1 cellular context compared by ENCODE assay signal in genomic region chr1:85219853-85220610, GRCh38.
A peak's percentile ranks its signal among the peaks of the same experiment; 100 is the strongest.
TF ChIP-seq lines count a peak whose summit lies in the region.

No MANE protein-coding gene starts in this region.

TF ChIP-seq in K562, 482 proteins besides CTCF, POLR2A, EP300 and RAD21 (continued from another document and continues in another):
- no peak for TF ChIP-seq ETS1 (conservative IDR thresholded peaks at IDR 0.05; ENCODE audit: control insufficient read depth, low read depth, low read length)
- TF ChIP-seq ZBTB1 (CRISPR knock-in tag; IDR thresholded peaks at IDR 0.05; ENCODE audit: borderline replicate concordance, low read depth) = no peak
- no peak for TF ChIP-seq IRF1 (CRISPR knock-in tag; IDR thresholded peaks at IDR 0.05; ENCODE audit: borderline replicate concordance)
- no peak for TF ChIP-seq BCL6 (CRISPR knock-in tag; IDR thresholded peaks at IDR 0.05)
- TF ChIP-seq, protein P1, sequence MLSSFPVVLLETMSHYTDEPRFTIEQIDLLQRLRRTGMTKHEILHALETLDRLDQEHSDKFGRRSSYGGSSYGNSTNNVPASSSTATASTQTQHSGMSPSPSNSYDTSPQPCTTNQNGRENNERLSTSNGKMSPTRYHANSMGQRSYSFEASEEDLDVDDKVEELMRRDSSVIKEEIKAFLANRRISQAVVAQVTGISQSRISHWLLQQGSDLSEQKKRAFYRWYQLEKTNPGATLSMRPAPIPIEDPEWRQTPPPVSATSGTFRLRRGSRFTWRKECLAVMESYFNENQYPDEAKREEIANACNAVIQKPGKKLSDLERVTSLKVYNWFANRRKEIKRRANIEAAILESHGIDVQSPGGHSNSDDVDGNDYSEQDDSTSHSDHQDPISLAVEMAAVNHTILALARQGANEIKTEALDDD (IDR thresholded peaks at IDR 0.05) = peak; percentile 89
- no peak for TF ChIP-seq POLR2B (IDR thresholded peaks at IDR 0.05; ENCODE audit: low read depth, partially characterized antibody)
- peak; percentile 64; the same call in 1 of the 2 replicates for TF ChIP-seq ADNP (tag; IDR thresholded peaks at IDR 0.05)
- 0 out of 2 replicates have a peak, but pooled peaks have one; percentile 29 for TF ChIP-seq ZNF584 (CRISPR knock-in tag; IDR thresholded peaks at IDR 0.05; ENCODE audit: low read depth)
- no peak for TF ChIP-seq ZNF146 (CRISPR knock-in tag; IDR thresholded peaks at IDR 0.05; ENCODE audit: unreplicated experiment)
- no peak for TF ChIP-seq NFYB (IDR thresholded peaks at IDR 0.05; ENCODE audit: extremely low read depth, insufficient read length)
- peak; percentile 63; the same call in 1 of the 2 replicates for TF ChIP-seq LEF1 (IDR thresholded peaks at IDR 0.05)
- no peak for TF ChIP-seq XRCC4 (IDR thresholded peaks at IDR 0.05; ENCODE audit: extremely low read depth, insufficient read depth, insufficient read length)
- TF ChIP-seq BRF1 (IDR thresholded peaks at IDR 0.05; ENCODE audit: borderline replicate concordance, extremely low read depth, insufficient read length) = no peak
- 0 out of 2 replicates have a peak, but pooled peaks have one; percentile 25 for TF ChIP-seq ATF7 (IDR thresholded peaks at IDR 0.05)
- TF ChIP-seq ZNF239 (CRISPR knock-in tag; IDR thresholded peaks at IDR 0.05) = no peak
- TF ChIP-seq MEF2D (tag; conservative IDR thresholded peaks at IDR 0.05; ENCODE audit: low read depth) = no peak
- no peak for TF ChIP-seq CEBPG (CRISPR knock-in tag; IDR thresholded peaks at IDR 0.05)
- TF ChIP-seq CEBPG (tag; conservative IDR thresholded peaks at IDR 0.05 in 1 of 2, IDR thresholded peaks at IDR 0.05 in 1 of 2) = no peak
- no peak for TF ChIP-seq SMARCB1 (IDR thresholded peaks at IDR 0.05; ENCODE audit: insufficient read length, low read depth)
- TF ChIP-seq ARID1B (IDR thresholded peaks at IDR 0.05) = peak; percentile 91
- peak; percentile 44; the same call in 1 of the 2 replicates for TF ChIP-seq JUND (IDR thresholded peaks at IDR 0.05; ENCODE audit: borderline replicate concordance, low read depth, low read length)
- TF ChIP-seq JUND (tag; IDR thresholded peaks at IDR 0.05; ENCODE audit: borderline replicate concordance, low read depth, low read length) = peak; percentile 4; the same call in 1 of the 3 replicates
- TF ChIP-seq IRF2 (CRISPR knock-in tag; IDR thresholded peaks at IDR 0.05) = no peak
- TF ChIP-seq RBM34 (IDR thresholded peaks at IDR 0.05; ENCODE audit: borderline replicate concordance, insufficient read depth, low read length) = no peak
- no peak for TF ChIP-seq BMI1 (IDR thresholded peaks at IDR 0.05; ENCODE audit: low read length)
- no peak for TF ChIP-seq L3MBTL2 (IDR thresholded peaks at IDR 0.05)
- TF ChIP-seq NEUROD1 (IDR thresholded peaks at IDR 0.05; ENCODE audit: borderline replicate concordance, low read depth, low read length, partially characterized antibody) = no peak
- TF ChIP-seq MTA2 (IDR thresholded peaks at IDR 0.05; ENCODE audit: low read depth) = peak; percentile 74
- no peak for TF ChIP-seq ARNT (IDR thresholded peaks at IDR 0.05)
- TF ChIP-seq HMGN3 (IDR thresholded peaks at IDR 0.05; ENCODE audit: borderline replicate concordance, extremely low read depth, insufficient read length, low read depth, low read length) = peak; percentile 28
- TF ChIP-seq KLF6 (CRISPR knock-in tag; IDR thresholded peaks at IDR 0.05; ENCODE audit: borderline replicate concordance) = 0 out of 2 replicates have a peak, but pooled peaks have one; percentile 30
- no peak for TF ChIP-seq SETDB1 (IDR thresholded peaks at IDR 0.05; ENCODE audit: low read length)
- TF ChIP-seq, protein P2, sequence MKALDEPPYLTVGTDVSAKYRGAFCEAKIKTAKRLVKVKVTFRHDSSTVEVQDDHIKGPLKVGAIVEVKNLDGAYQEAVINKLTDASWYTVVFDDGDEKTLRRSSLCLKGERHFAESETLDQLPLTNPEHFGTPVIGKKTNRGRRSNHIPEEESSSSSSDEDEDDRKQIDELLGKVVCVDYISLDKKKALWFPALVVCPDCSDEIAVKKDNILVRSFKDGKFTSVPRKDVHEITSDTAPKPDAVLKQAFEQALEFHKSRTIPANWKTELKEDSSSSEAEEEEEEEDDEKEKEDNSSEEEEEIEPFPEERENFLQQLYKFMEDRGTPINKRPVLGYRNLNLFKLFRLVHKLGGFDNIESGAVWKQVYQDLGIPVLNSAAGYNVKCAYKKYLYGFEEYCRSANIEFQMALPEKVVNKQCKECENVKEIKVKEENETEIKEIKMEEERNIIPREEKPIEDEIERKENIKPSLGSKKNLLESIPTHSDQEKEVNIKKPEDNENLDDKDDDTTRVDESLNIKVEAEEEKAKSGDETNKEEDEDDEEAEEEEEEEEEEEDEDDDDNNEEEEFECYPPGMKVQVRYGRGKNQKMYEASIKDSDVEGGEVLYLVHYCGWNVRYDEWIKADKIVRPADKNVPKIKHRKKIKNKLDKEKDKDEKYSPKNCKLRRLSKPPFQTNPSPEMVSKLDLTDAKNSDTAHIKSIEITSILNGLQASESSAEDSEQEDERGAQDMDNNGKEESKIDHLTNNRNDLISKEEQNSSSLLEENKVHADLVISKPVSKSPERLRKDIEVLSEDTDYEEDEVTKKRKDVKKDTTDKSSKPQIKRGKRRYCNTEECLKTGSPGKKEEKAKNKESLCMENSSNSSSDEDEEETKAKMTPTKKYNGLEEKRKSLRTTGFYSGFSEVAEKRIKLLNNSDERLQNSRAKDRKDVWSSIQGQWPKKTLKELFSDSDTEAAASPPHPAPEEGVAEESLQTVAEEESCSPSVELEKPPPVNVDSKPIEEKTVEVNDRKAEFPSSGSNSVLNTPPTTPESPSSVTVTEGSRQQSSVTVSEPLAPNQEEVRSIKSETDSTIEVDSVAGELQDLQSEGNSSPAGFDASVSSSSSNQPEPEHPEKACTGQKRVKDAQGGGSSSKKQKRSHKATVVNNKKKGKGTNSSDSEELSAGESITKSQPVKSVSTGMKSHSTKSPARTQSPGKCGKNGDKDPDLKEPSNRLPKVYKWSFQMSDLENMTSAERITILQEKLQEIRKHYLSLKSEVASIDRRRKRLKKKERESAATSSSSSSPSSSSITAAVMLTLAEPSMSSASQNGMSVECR (CRISPR knock-in tag; IDR thresholded peaks at IDR 0.05) = no peak
- 0 out of 2 replicates have a peak, but pooled peaks have one; percentile 23 for TF ChIP-seq ELF4 (CRISPR knock-in tag; IDR thresholded peaks at IDR 0.05)
- 0 out of 2 replicates have a peak, but pooled peaks have one; percentile 4 for TF ChIP-seq C11orf30 (IDR thresholded peaks at IDR 0.05; ENCODE audit: low read depth)
- peak; percentile 39; the same call in 1 of the 2 replicates for TF ChIP-seq ESRRA (IDR thresholded peaks at IDR 0.05; ENCODE audit: borderline replicate concordance, low read depth)
- TF ChIP-seq FOXM1 (IDR thresholded peaks at IDR 0.05; ENCODE audit: low read depth) = 0 out of 2 replicates have a peak, but pooled peaks have one; percentile 44
- no peak for TF ChIP-seq FOXM1 (CRISPR knock-in tag; IDR thresholded peaks at IDR 0.05; ENCODE audit: low read depth)
- no peak for TF ChIP-seq CTBP1 (IDR thresholded peaks at IDR 0.05; ENCODE audit: borderline replicate concordance)
- TF ChIP-seq ZBED1 (IDR thresholded peaks at IDR 0.05) = no peak
- TF ChIP-seq, protein P3, sequence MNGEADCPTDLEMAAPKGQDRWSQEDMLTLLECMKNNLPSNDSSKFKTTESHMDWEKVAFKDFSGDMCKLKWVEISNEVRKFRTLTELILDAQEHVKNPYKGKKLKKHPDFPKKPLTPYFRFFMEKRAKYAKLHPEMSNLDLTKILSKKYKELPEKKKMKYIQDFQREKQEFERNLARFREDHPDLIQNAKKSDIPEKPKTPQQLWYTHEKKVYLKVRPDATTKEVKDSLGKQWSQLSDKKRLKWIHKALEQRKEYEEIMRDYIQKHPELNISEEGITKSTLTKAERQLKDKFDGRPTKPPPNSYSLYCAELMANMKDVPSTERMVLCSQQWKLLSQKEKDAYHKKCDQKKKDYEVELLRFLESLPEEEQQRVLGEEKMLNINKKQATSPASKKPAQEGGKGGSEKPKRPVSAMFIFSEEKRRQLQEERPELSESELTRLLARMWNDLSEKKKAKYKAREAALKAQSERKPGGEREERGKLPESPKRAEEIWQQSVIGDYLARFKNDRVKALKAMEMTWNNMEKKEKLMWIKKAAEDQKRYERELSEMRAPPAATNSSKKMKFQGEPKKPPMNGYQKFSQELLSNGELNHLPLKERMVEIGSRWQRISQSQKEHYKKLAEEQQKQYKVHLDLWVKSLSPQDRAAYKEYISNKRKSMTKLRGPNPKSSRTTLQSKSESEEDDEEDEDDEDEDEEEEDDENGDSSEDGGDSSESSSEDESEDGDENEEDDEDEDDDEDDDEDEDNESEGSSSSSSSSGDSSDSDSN (IDR thresholded peaks at IDR 0.05; ENCODE audit: borderline replicate concordance in 1 of 2, low read depth in 2 of 2, low read length in 2 of 2) = 0 out of 4 replicates have a peak, but pooled peaks of 1 of the 2 experiments have one; percentile 2
- TF ChIP-seq POU5F1 (IDR thresholded peaks at IDR 0.05; ENCODE audit: borderline replicate concordance, low read depth, low read length, partially characterized antibody) = no peak
- TF ChIP-seq RBM25 (IDR thresholded peaks at IDR 0.05; ENCODE audit: low read depth, low read length, severe bottlenecking) = no peak
- TF ChIP-seq STAG1 (CRISPR knock-in tag; IDR thresholded peaks at IDR 0.05; ENCODE audit: borderline replicate concordance) = no peak
- 0 out of 2 replicates have a peak, but pooled peaks have one; percentile 16 for TF ChIP-seq MBD2 (IDR thresholded peaks at IDR 0.05; ENCODE audit: borderline replicate concordance, low read depth)
- TF ChIP-seq HDAC8 (tag; IDR thresholded peaks at IDR 0.05) = no peak
- TF ChIP-seq, protein P4, sequence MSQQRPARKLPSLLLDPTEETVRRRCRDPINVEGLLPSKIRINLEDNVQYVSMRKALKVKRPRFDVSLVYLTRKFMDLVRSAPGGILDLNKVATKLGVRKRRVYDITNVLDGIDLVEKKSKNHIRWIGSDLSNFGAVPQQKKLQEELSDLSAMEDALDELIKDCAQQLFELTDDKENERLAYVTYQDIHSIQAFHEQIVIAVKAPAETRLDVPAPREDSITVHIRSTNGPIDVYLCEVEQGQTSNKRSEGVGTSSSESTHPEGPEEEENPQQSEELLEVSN (IDR thresholded peaks at IDR 0.05; ENCODE audit: borderline replicate concordance in 1 of 2, extremely low read depth in 1 of 2, insufficient read depth in 1 of 2, insufficient read length in 1 of 2, low read depth in 1 of 2, low read length in 1 of 2, poor library complexity in 1 of 2, severe bottlenecking in 1 of 2) = no peak
- no peak for TF ChIP-seq MAX (CRISPR knock-in tag; IDR thresholded peaks at IDR 0.05)
- 0 out of 2 replicates have a peak, but pooled peaks have one; percentile 32 for TF ChIP-seq TOE1 (IDR thresholded peaks at IDR 0.05; ENCODE audit: borderline replicate concordance)
- TF ChIP-seq TOE1 (CRISPR knock-in tag; IDR thresholded peaks at IDR 0.05; ENCODE audit: borderline replicate concordance, low read depth) = no peak
- no peak for TF ChIP-seq SREBF1 (IDR thresholded peaks at IDR 0.05; ENCODE audit: borderline replicate concordance, low read depth, low read length)
- TF ChIP-seq, protein P5, sequence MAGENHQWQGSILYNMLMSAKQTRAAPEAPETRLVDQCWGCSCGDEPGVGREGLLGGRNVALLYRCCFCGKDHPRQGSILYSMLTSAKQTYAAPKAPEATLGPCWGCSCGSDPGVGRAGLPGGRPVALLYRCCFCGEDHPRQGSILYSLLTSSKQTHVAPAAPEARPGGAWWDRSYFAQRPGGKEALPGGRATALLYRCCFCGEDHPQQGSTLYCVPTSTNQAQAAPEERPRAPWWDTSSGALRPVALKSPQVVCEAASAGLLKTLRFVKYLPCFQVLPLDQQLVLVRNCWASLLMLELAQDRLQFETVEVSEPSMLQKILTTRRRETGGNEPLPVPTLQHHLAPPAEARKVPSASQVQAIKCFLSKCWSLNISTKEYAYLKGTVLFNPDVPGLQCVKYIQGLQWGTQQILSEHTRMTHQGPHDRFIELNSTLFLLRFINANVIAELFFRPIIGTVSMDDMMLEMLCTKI (IDR thresholded peaks at IDR 0.05; ENCODE audit: partially characterized antibody) = no peak
- TF ChIP-seq TEAD4 (IDR thresholded peaks at IDR 0.05; ENCODE audit: low read length) = peak; percentile 85
- TF ChIP-seq TEAD4 (CRISPR knock-in tag; IDR thresholded peaks at IDR 0.05; ENCODE audit: borderline replicate concordance) = no peak
- TF ChIP-seq VEZF1 (CRISPR knock-in tag; IDR thresholded peaks at IDR 0.05) = no peak
- TF ChIP-seq BCOR (IDR thresholded peaks at IDR 0.05) = no peak
- no peak for TF ChIP-seq MAFK (IDR thresholded peaks at IDR 0.05; ENCODE audit: low read length)
- 0 out of 4 replicates have a peak, but pooled peaks of 1 of the 2 experiments have one; percentile 21 for TF ChIP-seq MAZ (CRISPR knock-in tag; conservative IDR thresholded peaks at IDR 0.05 in 1 of 2, IDR thresholded peaks at IDR 0.05 in 1 of 2)
